In the genomic region with DNA sequence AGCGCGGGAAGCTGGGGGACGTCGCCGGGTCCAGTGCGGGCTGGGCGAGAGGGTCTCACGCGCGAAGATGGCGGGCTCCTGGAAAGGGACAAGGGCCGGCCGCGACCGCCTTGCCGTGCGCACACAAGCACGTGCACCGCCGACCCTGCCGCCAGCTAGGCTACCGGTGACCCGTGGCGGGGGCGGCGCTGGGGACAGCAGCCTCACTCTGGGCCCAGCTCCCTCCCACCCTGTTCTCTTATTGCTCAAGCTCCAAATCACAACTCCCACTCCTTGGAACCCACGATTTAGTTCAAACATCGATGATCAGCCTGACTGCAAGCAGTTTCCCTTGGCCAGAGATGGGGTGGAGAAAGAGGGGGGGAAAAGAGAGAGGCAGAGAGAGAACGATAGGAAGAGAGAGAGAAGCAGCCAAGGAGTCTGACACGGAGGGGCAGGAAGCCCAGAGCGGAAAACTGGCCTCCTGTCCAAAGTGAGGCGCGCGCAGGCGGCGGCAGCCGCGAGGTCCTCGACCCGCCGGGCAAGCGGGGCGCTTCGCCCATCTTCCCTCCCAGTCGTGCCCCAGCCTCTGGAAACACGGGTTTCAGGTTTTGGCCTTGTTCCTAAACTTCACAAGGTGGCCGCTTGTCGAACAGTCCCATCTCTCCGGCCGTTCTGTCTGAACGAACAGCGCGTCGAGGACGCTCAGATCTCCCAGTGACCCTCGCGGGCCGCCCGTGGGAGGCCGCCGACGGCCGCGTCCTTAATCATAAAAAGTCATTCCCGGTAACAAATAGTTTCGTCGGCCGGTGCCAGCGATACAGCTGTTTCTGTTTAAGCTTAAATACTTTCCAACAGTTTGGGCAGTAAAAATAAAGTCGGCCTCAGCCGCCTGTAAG, we compare ENCODE assay signal across 1 cellular context.
TF ChIP-seq lines count a peak whose summit lies in the region.

No MANE protein-coding gene starts in this region.

TF ChIP-seq in K562, 482 proteins besides CTCF, POLR2A, EP300 and RAD21 (continued from another document):
- TF ChIP-seq, protein P1, sequence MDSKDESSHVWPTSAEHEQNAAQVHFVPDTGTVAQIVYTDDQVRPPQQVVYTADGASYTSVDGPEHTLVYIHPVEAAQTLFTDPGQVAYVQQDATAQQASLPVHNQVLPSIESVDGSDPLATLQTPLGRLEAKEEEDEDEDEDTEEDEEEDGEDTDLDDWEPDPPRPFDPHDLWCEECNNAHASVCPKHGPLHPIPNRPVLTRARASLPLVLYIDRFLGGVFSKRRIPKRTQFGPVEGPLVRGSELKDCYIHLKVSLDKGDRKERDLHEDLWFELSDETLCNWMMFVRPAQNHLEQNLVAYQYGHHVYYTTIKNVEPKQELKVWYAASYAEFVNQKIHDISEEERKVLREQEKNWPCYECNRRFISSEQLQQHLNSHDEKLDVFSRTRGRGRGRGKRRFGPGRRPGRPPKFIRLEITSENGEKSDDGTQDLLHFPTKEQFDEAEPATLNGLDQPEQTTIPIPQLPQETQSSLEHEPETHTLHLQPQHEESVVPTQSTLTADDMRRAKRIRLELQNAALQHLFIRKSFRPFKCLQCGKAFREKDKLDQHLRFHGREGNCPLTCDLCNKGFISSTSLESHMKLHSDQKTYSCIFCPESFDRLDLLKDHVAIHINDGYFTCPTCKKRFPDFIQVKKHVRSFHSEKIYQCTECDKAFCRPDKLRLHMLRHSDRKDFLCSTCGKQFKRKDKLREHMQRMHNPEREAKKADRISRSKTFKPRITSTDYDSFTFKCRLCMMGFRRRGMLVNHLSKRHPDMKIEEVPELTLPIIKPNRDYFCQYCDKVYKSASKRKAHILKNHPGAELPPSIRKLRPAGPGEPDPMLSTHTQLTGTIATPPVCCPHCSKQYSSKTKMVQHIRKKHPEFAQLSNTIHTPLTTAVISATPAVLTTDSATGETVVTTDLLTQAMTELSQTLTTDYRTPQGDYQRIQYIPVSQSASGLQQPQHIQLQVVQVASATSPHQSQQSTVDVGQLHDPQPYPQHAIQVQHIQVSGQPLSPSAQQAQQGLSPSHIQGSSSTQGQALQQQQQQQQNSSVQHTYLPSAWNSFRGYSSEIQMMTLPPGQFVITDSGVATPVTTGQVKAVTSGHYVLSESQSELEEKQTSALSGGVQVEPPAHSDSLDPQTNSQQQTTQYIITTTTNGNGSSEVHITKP (IDR thresholded peaks at IDR 0.05; ENCODE audit: partially characterized antibody), result no peak
- peak; percentile 39; the same call in 1 of the 2 replicates for TF ChIP-seq ZBTB7A (IDR thresholded peaks at IDR 0.05; ENCODE audit: borderline replicate concordance, control insufficient read depth, low read depth, low read length)
